In genomic region chr11:111982019-111982464, GRCh38 we compare ENCODE assay signal across 8 cellular contexts. TPM values are rescaled to one million over a fixed set of nuclear protein-coding genes. Genes with fewer than 3 reads are reported as not detected.
DNase-seq lines count a peak whose midpoint lies in the region; ATAC-seq, FAIRE-seq and TF ChIP-seq lines count a peak whose summit lies in the region.

No MANE protein-coding gene starts in this region.

- no peak overlapping the region for H2BK5ac ChIP-seq in H1 (ENCODE audit: low read depth, low read length)

- no peak overlapping the region for H3K27ac Mint-ChIP-seq in activated CD8-positive, alpha-beta T cell treated with anti-CD3 and anti-CD28 coated beads for 36 hours

- TF ChIP-seq CTCF in activated CD8-positive, alpha-beta T cell treated with anti-CD3 and anti-CD28 coated beads for 36 hours (IDR thresholded peaks at IDR 0.05) = peak; percentile 66
- TF ChIP-seq CTCF in H1 (IDR thresholded peaks at IDR 0.05; ENCODE audit: control extremely low read depth in 1 of 3, insufficient read depth in 1 of 3, low read depth in 1 of 3, low read length in 3 of 3) = peak; percentile 82 to 94 (median 86)

- no peak overlapping the region; the same call in 1 of the 2 replicates for H3K18ac ChIP-seq in H1 (ENCODE audit: extremely low read depth, low read length)

- H3K4me3 Mint-ChIP-seq in activated CD8-positive, alpha-beta T cell treated with anti-CD3 and anti-CD28 coated beads for 36 hours = no peak overlapping the region

- no peaks in the 10 kb centered on the region; the same call in 1 of the 2 replicates for H3K79me1 ChIP-seq in H1 (ENCODE audit: low read depth, low read length)

- H4K5ac ChIP-seq in H1 (ENCODE audit: insufficient read length, low read depth, low read length) = no peak overlapping the region

- TF ChIP-seq POLR2A in H1 (IDR thresholded peaks at IDR 0.05; ENCODE audit: control extremely low read depth in 1 of 2, low read depth in 2 of 2, low read length in 2 of 2) = no peak

- H3K56ac ChIP-seq in H1 (replicated peaks; ENCODE audit: insufficient read length, low read depth, low read length) = no peak overlapping the region

- peak overlapping the region; percentile 70 to 78; a peak in 3 of 4 replicates for H3K4me2 ChIP-seq in H1 (ENCODE audit: insufficient read depth in 1 of 2, low read depth in 2 of 2, low read length in 2 of 2)

- peaks cover 0 to 23% (median 8%) of the 10 kb centered on the region in 4 experiments; a peak in 4 of 8 replicates for H3K36me3 ChIP-seq in H1 (ENCODE audit: control insufficient read depth in 2 of 4, insufficient read depth in 4 of 4, low read length in 3 of 4)

- H3K27me3 Mint-ChIP-seq in activated CD8-positive, alpha-beta T cell treated with anti-CD3 and anti-CD28 coated beads for 36 hours = peaks cover 25% of the 10 kb centered on the region

- peak; percentile 85 to 86 for TF ChIP-seq RAD21 in H1 (IDR thresholded peaks at IDR 0.05 in 1 of 2, conservative IDR thresholded peaks at IDR 0.05 in 1 of 2; ENCODE audit: low read depth in 2 of 2, low read length in 2 of 2)

- H3K4me3 ChIP-seq in H1 (ENCODE audit: extremely low read depth in 1 of 4, insufficient read depth in 2 of 4, low read depth in 3 of 4, low read length in 4 of 4) = peak overlapping the region in 2 of 4 experiments; percentile 3 to 46; a peak in 3 of 8 replicates

- TF ChIP-seq EP300 in H1 (IDR thresholded peaks at IDR 0.05; ENCODE audit: borderline replicate concordance in 1 of 2, low read depth in 2 of 2, low read length in 2 of 2) = no peak

- H3K23ac ChIP-seq in H1 (ENCODE audit: insufficient read length) = no peak overlapping the region

- H3K27me3 ChIP-seq in H1 (replicated peaks in 1 of 4; ENCODE audit: control insufficient read depth in 3 of 4, extremely low read depth in 1 of 4, insufficient read depth in 3 of 4, low read length in 3 of 4) = no peaks in the 10 kb centered on the region; a peak in 1 of 7 replicates

- H3K9me3 Mint-ChIP-seq in activated CD8-positive, alpha-beta T cell treated with anti-CD3 and anti-CD28 coated beads for 36 hours = no peaks in the 10 kb centered on the region

- H3K4me1 Mint-ChIP-seq in activated CD8-positive, alpha-beta T cell treated with anti-CD3 and anti-CD28 coated beads for 36 hours (ENCODE audit: low read depth) = peaks cover 4% of the 10 kb centered on the region

- no peak overlapping the region for H4K8ac ChIP-seq in H1 (ENCODE audit: extremely low read depth, insufficient read depth, low read length)

- no peak overlapping the region for H2AK5ac ChIP-seq in H1 (ENCODE audit: low read depth, low read length)

- POLR2A ChIA-PET in activated CD8-positive, alpha-beta T cell treated with anti-CD3 and anti-CD28 coated beads for 36 hours (lab: Charles Lee) = interaction anchor here (1.1 kb wide), 1 partner anchor 102 kb away, joined by 3 read pairs; the partner anchor contains the start of gene CFAP68
- POLR2A ChIA-PET in H1 (lab: Charles Lee; ENCODE audit: partially characterized antibody) = interaction anchor here (0.5 to 3.4 kb wide), 12 partner anchors 17 to 1472 kb away, joined by 3 to 12 read pairs (median 4); partner anchors contain the start of genes ALG9, C11orf52 and DIXDC1

- no peak overlapping the region; a peak in 1 of 7 replicates for H3K9ac ChIP-seq in H1 (replicated peaks in 1 of 4; ENCODE audit: extremely low read depth in 1 of 4, low read depth in 3 of 4, low read length in 3 of 4)

- H3K4me1 ChIP-seq in H1 (replicated peaks in 1 of 4; ENCODE audit: control insufficient read depth in 3 of 4, insufficient read depth in 4 of 4, low read length in 3 of 4) = peaks cover 14 to 20% (median 19%) of the 10 kb centered on the region in 4 experiments; a peak in 6 of 7 replicates

- H3K4ac ChIP-seq in H1 (replicated peaks; ENCODE audit: insufficient read length, low read depth, low read length) = no peak overlapping the region

- intact Hi-C loops in activated CD8-positive, alpha-beta T cell treated with anti-CD3 and anti-CD28 coated beads for 36 hours (cut with micrococcal nuclease) = no loop called here

- H2BK20ac ChIP-seq in H1 (ENCODE audit: low read length) = peak overlapping the region; percentile 52; the same call in 1 of the 2 replicates

- no peaks in the 10 kb centered on the region for H4K20me1 ChIP-seq in H1 (replicated peaks in 1 of 2; ENCODE audit: control insufficient read depth in 1 of 2, insufficient read depth in 2 of 2, low read length in 2 of 2)

- CTCF ChIA-PET in activated CD8-positive, alpha-beta T cell treated with anti-CD3 and anti-CD28 coated beads for 36 hours (lab: Charles Lee) = interaction anchor here (0.5 to 10.3 kb wide), 27 partner anchors 8 to 765 kb away, joined by 3 to 223 read pairs (median 5); partner anchors contain the start of genes ALG9, CFAP68 and DIXDC1
- CTCF ChIA-PET in H1 (lab: Charles Lee; ENCODE audit: partially characterized antibody) = interaction anchor here (0.6 to 21.3 kb wide), 39 partner anchors 8 to 1668 kb away, joined by 3 to 565 read pairs (median 6); partner anchors contain the start of genes ALG9, C11orf52, CFAP68 and CRYAB

- peak; percentile 68 for ATAC-seq in GM19463 (IDR thresholded peaks at IDR 0.05; ENCODE audit: unreplicated experiment)
- peak; percentile 85 for ATAC-seq in activated CD8-positive, alpha-beta T cell treated with anti-CD3 and anti-CD28 coated beads for 36 hours

- no peak overlapping the region; the same call in 1 of the 2 replicates for H2BK12ac ChIP-seq in H1 (ENCODE audit: low read depth, low read length)

- no peak overlapping the region for H3K27ac ChIP-seq in H1 (ENCODE audit: low read depth, low read length)

- no peaks in the 10 kb centered on the region for H3K9me3 ChIP-seq in H1 (ENCODE audit: insufficient read depth in 2 of 2, low read depth in 1 of 2, low read length in 1 of 2)

- no peak overlapping the region for H4K91ac ChIP-seq in H1 (replicated peaks; ENCODE audit: insufficient read length, low read length)

- peaks cover 8% of the 10 kb centered on the region for H3K23me2 ChIP-seq in H1 (ENCODE audit: low read depth, low read length)

- H3K79me2 ChIP-seq in H1 (ENCODE audit: control insufficient read depth in 1 of 2, insufficient read depth in 2 of 2, low read length in 2 of 2) = no peaks in the 10 kb centered on the region

- H2BK120ac ChIP-seq in H1 (replicated peaks; ENCODE audit: low read depth, low read length) = no peak overlapping the region

- DNase-seq in CD1c-positive myeloid dendritic cell (ENCODE audit: extremely low spot score) (peak; percentile 28), NCI-H128 (lab: John Stamatoyannopoulos, UW; ENCODE audit: unreplicated experiment) (peak; percentile 67), H1 (ENCODE audit: low read depth in 1 of 2, low spot score in 2 of 2) (peak; percentile 61 to 81), mucosa of gallbladder (ENCODE audit: low spot score) (peak; percentile 83), NCI-H187 (lab: John Stamatoyannopoulos, UW) (no peak)
- peak; percentile 81 for DNase-seq in activated CD8-positive, alpha-beta T cell treated with anti-CD3 and anti-CD28 coated beads for 36 hours
- DNase-seq in stimulated activated naive CD4-positive, alpha-beta T cell (lab: John Stamatoyannopoulos, UW) = peak; percentile 13 to 62 (median 46)

- peaks cover 2% of the 10 kb centered on the region for H3K36me3 Mint-ChIP-seq in activated CD8-positive, alpha-beta T cell treated with anti-CD3 and anti-CD28 coated beads for 36 hours (ENCODE audit: low read depth)

- FAIRE-seq in H1 (lab: Jason Lieb, UNC) = peak; percentile 96

- H3K14ac ChIP-seq in H1 (ENCODE audit: insufficient read length) = no peak overlapping the region

- no peak overlapping the region for H2AFZ ChIP-seq in H1 (ENCODE audit: low read length)

- no peak overlapping the region for H2BK15ac ChIP-seq in H1 (ENCODE audit: low read length)

- 9% methylated on average over 7 of the region's 7 CpGs; no CpG with 5 or more reads in 1 of the 2 experiments for WGBS in H1 (ENCODE audit: extremely low coverage in 1 of 2, insufficient coverage in 1 of 2, insufficient read length in 1 of 2, insufficient replicate concordance in 2 of 2, low coverage in 1 of 2, low lambda C conversion rate in 2 of 2, missing lambda C conversion rate in 1 of 2), 2 experiments

TF ChIP-seq in H1, 55 proteins besides CTCF, POLR2A, EP300 and RAD21 (continues in another document):
- TF ChIP-seq TAF1 (IDR thresholded peaks at IDR 0.05; ENCODE audit: low read depth, low read length) = no peak
- TF ChIP-seq TEAD4 (IDR thresholded peaks at IDR 0.05; ENCODE audit: low read depth, low read length) = peak; percentile 77
- TF ChIP-seq POLR2AphosphoS5 (IDR thresholded peaks at IDR 0.05; ENCODE audit: low read depth, low read length) = peak; percentile 61
- peak; percentile 52; the same call in 1 of the 2 replicates for TF ChIP-seq SP1 (IDR thresholded peaks at IDR 0.05; ENCODE audit: low read depth, low read length)
- TF ChIP-seq SIN3A (conservative IDR thresholded peaks at IDR 0.05 in 1 of 2, IDR thresholded peaks at IDR 0.05 in 1 of 2; ENCODE audit: low read depth in 1 of 2, low read length in 2 of 2) = 0 out of 4 replicates have a peak, but pooled peaks of 1 of the 2 experiments have one; percentile 51
- TF ChIP-seq KDM4A (IDR thresholded peaks at IDR 0.05; ENCODE audit: low read depth, low read length, severe bottlenecking) = no peak

RNA-seq across cellular contexts. Expression of gene DLAT, which starts 43.2 kb away (rescaled TPM):
- 10 to 100 TPM; 50.3 to 51.4 TPM for total RNA-seq in activated CD8-positive, alpha-beta T cell treated with anti-CD3 and anti-CD28 coated beads for 36 hours
- 61.2 and 66.2 TPM in 2 replicates for total RNA-seq in H1 (2021; fragmentation: NEBNext Ultra II Directional; extraction: Animal tissue kit (Norgen Biotek cat#: 25700))
- 17.3 and 23.1 TPM in 2 replicates for polyA plus RNA-seq in H1 (2011; rRNA removed)
- 27.8 TPM for polyA plus RNA-seq in H1 (2011; cell fraction: cytosol; rRNA removed)
- 18.5 TPM for polyA plus RNA-seq in H1 (2011; cell fraction: nucleus; rRNA removed)
- polyA plus RNA-seq in H1 (2012, experiment 1 of 2) = 33.2 to 40.8 TPM (median 37.6 TPM) in 4 replicates
- polyA plus RNA-seq in H1 (2012, experiment 2 of 2) = 9.9 TPM
- polyA plus RNA-seq in H1 (2013, experiment 1 of 2) = 34.8 TPM
- 34.4 TPM for polyA plus RNA-seq in H1 (2013, experiment 2 of 2)
- polyA minus RNA-seq in H1 (2011; rRNA and poly(A)+ RNA removed) = 43.1 and 43.7 TPM in 2 replicates
- polyA minus RNA-seq in H1 (2011; cell fraction: cytosol; rRNA and poly(A)+ RNA removed) = 29.4 TPM
- 33.4 TPM for polyA minus RNA-seq in H1 (2011; cell fraction: nucleus; rRNA and poly(A)+ RNA removed)
- 25.0 TPM for total RNA-seq in mucosa of gallbladder

RNA-seq across cellular contexts. Expression of gene DIXDC1, which starts 44.9 kb away (rescaled TPM):
- total RNA-seq in activated CD8-positive, alpha-beta T cell treated with anti-CD3 and anti-CD28 coated beads for 36 hours = 1 to 10 TPM; 9.1 to 9.4 TPM
- 15.4 and 17.1 TPM in 2 replicates for total RNA-seq in H1 (2021; fragmentation: NEBNext Ultra II Directional; extraction: Animal tissue kit (Norgen Biotek cat#: 25700))
- polyA plus RNA-seq in H1 (2011; rRNA removed) = 4.8 and 5.9 TPM in 2 replicates
- 8.9 TPM for polyA plus RNA-seq in H1 (2011; cell fraction: cytosol; rRNA removed)
- 8.7 TPM for polyA plus RNA-seq in H1 (2011; cell fraction: nucleus; rRNA removed)
- 8.7 to 9.8 TPM (median 9.4 TPM) in 4 replicates for polyA plus RNA-seq in H1 (2012, experiment 1 of 2)
- 1.2 TPM for polyA plus RNA-seq in H1 (2012, experiment 2 of 2)
- polyA plus RNA-seq in H1 (2013, experiment 1 of 2) = 7.7 TPM
- 6.8 TPM for polyA plus RNA-seq in H1 (2013, experiment 2 of 2)
- polyA minus RNA-seq in H1 (2011; rRNA and poly(A)+ RNA removed) = 20.2 and 24.9 TPM in 2 replicates
- polyA minus RNA-seq in H1 (2011; cell fraction: cytosol; rRNA and poly(A)+ RNA removed) = 11.9 TPM
- 26.2 TPM for polyA minus RNA-seq in H1 (2011; cell fraction: nucleus; rRNA and poly(A)+ RNA removed)
- 25.1 TPM for total RNA-seq in mucosa of gallbladder

Comparison
In these comparisons a context has a peak if more than half of its experiments do, and no peak if none do; other contexts are left out.
1. DNase-seq: peak in CD1c-positive myeloid dendritic cell (single experiment), NCI-H128 (single experiment), activated CD8-positive, alpha-beta T cell treated with anti-CD3 and anti-CD28 coated beads for 36 hours (single experiment), H1 (2 of 2), mucosa of gallbladder (single experiment) and stimulated activated naive CD4-positive, alpha-beta T cell (6 of 6); none in NCI-H187 (0 of 2).